ENCODE assay signal across 25 cellular contexts in the genomic region with DNA sequence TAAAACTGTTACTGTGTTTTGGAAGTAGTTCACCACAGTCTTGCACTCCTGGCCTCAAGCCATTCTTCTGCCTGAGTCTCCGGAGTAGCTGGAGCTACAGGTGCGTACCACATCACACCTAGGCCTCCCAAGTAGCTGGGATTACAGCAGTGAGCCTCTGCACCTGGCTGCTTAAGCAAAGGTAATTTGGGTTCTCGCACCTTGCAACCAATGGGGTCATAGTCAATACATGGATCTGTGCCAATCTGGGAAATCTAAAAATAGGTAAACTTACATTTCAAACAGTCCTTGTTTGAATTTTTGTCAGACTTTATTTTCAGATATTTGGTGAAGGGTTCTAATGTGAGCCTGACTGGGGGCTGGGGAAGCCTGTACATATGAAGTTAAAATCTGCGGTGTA.
"Had no signal": no experiment of that assay in that cellular context is flagged by ENCODE, and none has a peak within 500 bp of the region (broad histone marks: within the 10 kb centered on the region; RNA-seq: fewer than 3 reads in every experiment).

No MANE protein-coding gene starts in this region.

- DNase-seq: activated CD4-positive, alpha-beta memory T cell treated with anti-CD3 and anti-CD28 coated beads for 36 hours; activated CD4-positive, alpha-beta T cell treated with anti-CD3 and anti-CD28 coated beads for 36 hours; activated CD4-positive, alpha-beta T cell treated with anti-CD3 and anti-CD28 coated beads, Interleukin-2, amount 10 ng/mL, durations not matched to agents 24 days and 14 days; activated CD4-positive, CD25-positive, alpha-beta regulatory T cell; activated CD4-positive, CD25-positive, alpha-beta regulatory T cell treated with anti-CD3 and anti-CD28 coated beads, Interleukin-2, amount 50 U/mL, for 72 hours; activated CD8-positive, alpha-beta memory T cell treated with anti-CD3 and anti-CD28 coated beads, Interleukin-2, amount 10 ng/mL, durations not matched to agents 7 days and 5 days; activated CD8-positive, alpha-beta memory T cell treated with anti-CD3 and anti-CD28 coated beads, Interleukin-2, amount 50 U/mL, for 4 hours; activated CD8-positive, alpha-beta T cell treated with anti-CD3 and anti-CD28 coated beads, Interleukin-2, amount 10 ng/mL, durations not matched to agents 7 days and 5 days; activated effector memory CD4-positive, alpha-beta T cell treated with anti-CD3 and anti-CD28 coated beads, Interleukin-2, amount 50 U/mL, for 16 hours; activated naive CD4-positive, alpha-beta T cell treated with anti-CD3 and anti-CD28 coated beads for 36 hours; activated naive CD8-positive, alpha-beta T cell treated with anti-CD3 and anti-CD28 coated beads for 36 hours; activated naive CD8-positive, alpha-beta T cell treated with anti-CD3 and anti-CD28 coated beads, Interleukin-2, amount 50 U/mL, for 24 hours; activated T-cell treated with anti-CD3 and anti-CD28 coated beads, Interleukin-2, amount 50 U/mL, for 1 hour; activated T-cell treated with anti-CD3 and anti-CD28 coated beads, Interleukin-2, amount 50 U/mL, for 48 hours; adrenal gland; amygdala; aorta; body of pancreas; caudate nucleus; colonic mucosa; effector CD8-positive, alpha-beta T cell; endodermal cell; foreskin fibroblast; head of caudate nucleus; hippocampal formation had no signal
